ENCODE assay signal across 9 cellular contexts in the genomic region with DNA sequence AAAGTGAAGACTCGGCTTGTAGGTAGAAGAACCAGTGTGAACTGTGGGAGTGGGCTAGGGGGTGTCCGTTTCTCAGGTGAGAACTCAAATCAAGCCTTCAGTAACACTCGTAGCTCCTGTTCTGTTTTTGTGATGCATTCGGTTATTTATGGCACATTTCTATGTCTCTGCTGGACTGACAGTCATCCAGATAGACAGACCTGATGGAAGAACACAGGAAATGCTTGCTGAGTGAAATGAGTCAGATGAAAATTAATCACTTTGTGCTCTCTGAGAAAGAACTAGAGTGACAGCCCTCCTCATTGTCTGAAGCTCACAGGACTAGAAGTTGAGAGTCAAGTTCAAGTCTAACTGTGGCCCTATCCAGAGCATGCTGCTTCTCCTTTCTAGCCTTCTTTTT.
DNase-seq lines count a peak whose midpoint lies in the region; ATAC-seq and TF ChIP-seq lines count a peak whose summit lies in the region.
"Had no signal": no experiment of that assay in that cellular context is flagged by ENCODE, and none has a peak within 500 bp of the region (broad histone marks: within the 10 kb centered on the region; RNA-seq: fewer than 3 reads in every experiment).

No MANE protein-coding gene starts in this region.

- intact Hi-C loops in thyroid gland (cut with DNase I) = no loop called here

- no peak overlapping the region for H3K4me2 ChIP-seq in GM23248 (ENCODE audit: unreplicated experiment)

- no peaks in the 10 kb centered on the region for H4K20me1 ChIP-seq in GM23248 (ENCODE audit: insufficient read depth)

- no peaks in the 10 kb centered on the region for H3F3A ChIP-seq in GM23248 (ENCODE audit: insufficient read depth)

- no peaks in the 10 kb centered on the region for H3K9me2 ChIP-seq in GM23248 (ENCODE audit: insufficient read depth)

- TF ChIP-seq CTCF in RWPE1 (conservative IDR thresholded peaks at IDR 0.05; ENCODE audit: low read depth) (no peak), thyroid gland (IDR thresholded peaks at IDR 0.05) (no peak)

- POLR2A ChIA-PET in RWPE1 (lab: Yijun Ruan, JAX; ENCODE audit: low non-redundant PET) = no interaction called here

- peak in 1 of 2 donors; percentile 12 for DNase-seq in activated naive CD4-positive, alpha-beta T cell treated with anti-CD3 and anti-CD28 coated beads, Interleukin-2, amount 50 U/mL, for 72 hours (ENCODE audit: low spot score in 2 of 2)
- DNase-seq in activated naive CD4-positive, alpha-beta T cell treated with Interleukin-2 at 50 U/mL for 16 hours = no peak
- peak; percentile 61 for DNase-seq in RWPE1 (ENCODE audit: low spot score)
- no peak for DNase-seq in stimulated activated naive CD8-positive, alpha-beta T cell treated with anti-CD3 and anti-CD28 coated beads, Interleukin-15, Interleukin-2, amounts not matched to agents 100 U/mL and 50 U/mL, for 24 hours
- DNase-seq in KBM-7 = no peak
- no peak for DNase-seq in GM23248
- no peak for DNase-seq in thyroid gland

- no peaks in the 10 kb centered on the region for H3K4me1 ChIP-seq in GM23248 (ENCODE audit: insufficient read depth)
- H3K4me1 ChIP-seq in thyroid gland = no peaks in the 10 kb centered on the region

- H3K27me3 ChIP-seq in GM23248 (replicated peaks; ENCODE audit: insufficient read depth) (no peaks in the 10 kb centered on the region), thyroid gland (no peaks in the 10 kb centered on the region)

- no peak overlapping the region for H3K27ac ChIP-seq in RWPE1
- H3K27ac ChIP-seq in GM23248 = no peak overlapping the region
- no peak overlapping the region for H3K27ac ChIP-seq in thyroid gland
- H3K27ac ChIP-seq: C4-2B had no signal

- no peak overlapping the region for H3K9ac ChIP-seq in GM23248

- 25 to 32% methylated on average over 4 of the region's 4 CpGs for WGBS in GM23248 (ENCODE audit: low coverage in 1 of 2, low lambda C conversion rate in 2 of 2, missing lambda C conversion rate in 2 of 2), 2 experiments
- WGBS in thyroid gland, 2 donors = 64 to 65% methylated on average over 4 of the region's 4 CpGs

- no peaks in the 10 kb centered on the region for H3K36me3 Mint-ChIP-seq in activated naive CD4-positive, alpha-beta T cell treated with anti-CD3 and anti-CD28 coated beads, Interleukin-2, amount 50 U/mL, for 72 hours

- no peak overlapping the region for H3K4me3 ChIP-seq in GM23248
- H3K4me3 ChIP-seq in thyroid gland (replicated peaks in 1 of 3) = no peak overlapping the region

- H3K79me2 ChIP-seq in GM23248 (ENCODE audit: insufficient read depth) = no peaks in the 10 kb centered on the region

- H3K9me3 Mint-ChIP-seq in activated naive CD4-positive, alpha-beta T cell treated with anti-CD3 and anti-CD28 coated beads, Interleukin-2, amount 50 U/mL, for 72 hours = no peaks in the 10 kb centered on the region

- H2AFZ ChIP-seq in GM23248 = no peak overlapping the region

- H3K9me3 ChIP-seq in GM23248 (ENCODE audit: low read depth) (no peaks in the 10 kb centered on the region), thyroid gland (no peaks in the 10 kb centered on the region)

- in situ Hi-C loops in KBM-7 (cut with MboI; ENCODE audit: low pct_unique_long_range_greater_than_20kb, low sequenced_read_pairs) = no loop called here
- in situ Hi-C loops in GM23248 (cut with MboI) = no loop called here

- peak; percentile 44 to 97 for ATAC-seq in activated naive CD4-positive, alpha-beta T cell treated with anti-CD3 and anti-CD28 coated beads, Interleukin-2, amount 50 U/mL, for 72 hours
- ATAC-seq in HG02870 (IDR thresholded peaks at IDR 0.05; ENCODE audit: unreplicated experiment) = peak; percentile 98
- peak; percentile 66 for ATAC-seq in stimulated activated naive CD8-positive, alpha-beta T cell treated with anti-CD3 and anti-CD28 coated beads, Interleukin-15, Interleukin-2, amounts not matched to agents 100 U/mL and 50 U/mL, for 24 hours

- no peak for TF ChIP-seq POLR2A in thyroid gland (IDR thresholded peaks at IDR 0.05)

- no peaks in the 10 kb centered on the region for H3K36me3 ChIP-seq in GM23248 (ENCODE audit: low read depth)
- no peaks in the 10 kb centered on the region for H3K36me3 ChIP-seq in thyroid gland

- CTCF ChIA-PET in RWPE1 (lab: Yijun Ruan, JAX) = interaction anchor here (0.6 kb wide), 1 partner anchor 590 kb away, joined by 3 read pairs; no protein-coding TSS in a partner anchor

- no peak overlapping the region for H3K27ac Mint-ChIP-seq in activated naive CD4-positive, alpha-beta T cell treated with anti-CD3 and anti-CD28 coated beads, Interleukin-2, amount 50 U/mL, for 72 hours
